ENCODE assay signal across 24 cellular contexts in the genomic region with DNA sequence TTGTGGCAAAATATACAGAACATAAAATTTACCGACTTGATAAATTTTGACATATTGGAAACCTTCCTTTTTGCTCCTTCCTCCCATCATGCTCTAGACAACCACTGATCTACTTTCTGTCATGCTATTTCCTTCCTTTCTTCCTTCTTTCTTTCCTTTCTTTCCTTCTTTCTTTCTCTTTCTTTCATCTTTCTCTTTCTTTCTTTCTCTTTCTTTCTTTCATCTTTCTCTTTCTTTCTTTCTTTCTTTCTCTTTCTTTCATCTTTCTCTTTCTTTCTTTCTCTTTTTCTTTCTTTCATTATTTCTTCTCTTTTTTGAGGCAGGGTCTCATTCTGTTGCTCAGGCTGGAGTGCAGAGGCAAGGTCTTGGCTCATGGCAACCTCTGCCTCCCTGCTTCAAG.
"Had no signal": no experiment of that assay in that cellular context is flagged by ENCODE, and none has a peak within 500 bp of the region (broad histone marks: within the 10 kb centered on the region; RNA-seq: fewer than 3 reads in every experiment).

No MANE protein-coding gene starts in this region.

- H3K9me3 ChIP-seq: SK-N-SH had no signal

- ATAC-seq: HepG2, Panc1, PC-3 had no signal

- H3K4me2 ChIP-seq: KMS-11, SK-N-SH had no signal

- H3K27ac ChIP-seq: KMS-11, RWPE1 had no signal

- DNase-seq: IMR-90; Kasumi-1; MM.1S; NCI-H1092 treated with DMSO at 0.1 percent for 48 hours; NCI-H1436; NCI-H187; NCI-H2029; NCI-H2081 treated with DMSO at 0.1 percent for 48 hours; NCI-H2171; NCI-H226; NCI-H446; NCI-H510A; NCI-H524 treated with DMSO at 0.1 percent for 48 hours; NCI-H69; NCI-H774; NK-92 treated with Interleukin-12 subunit alpha and Interleukin-12 subunit beta, amount 100 ng/mL, for 24 hours; PC-3; SHP77; SK-N-SH; SW 1271 had no signal

- H3K9ac ChIP-seq: KMS-11, SK-N-SH had no signal

- FAIRE-seq: HepG2 had no signal
